28 cellular contexts compared by ENCODE assay signal in genomic region chr11:104422320-104422944, GRCh38.
"Had no signal": no experiment of that assay in that cellular context is flagged by ENCODE, and none has a peak within 500 bp of the region (broad histone marks: within the 10 kb centered on the region; RNA-seq: fewer than 3 reads in every experiment).

No MANE protein-coding gene starts in this region.

- H3K4me1 ChIP-seq: Peyer's patch had no signal

- ATAC-seq: activated CD8-positive, alpha-beta T cell treated with anti-CD3 and anti-CD28 coated beads, Interleukin-2, amount 10 ng/mL, durations not matched to agents 7 days and 5 days; activated naive CD8-positive, alpha-beta T cell treated with anti-CD3 and anti-CD28 coated beads, Interleukin-2, amount 50 U/mL, for 24 hours had no signal

- H3K4me3 ChIP-seq: Peyer's patch had no signal

- H3K36me3 ChIP-seq: Peyer's patch, WERI-Rb-1 had no signal

- H3K27me3 Mint-ChIP-seq: activated CD4-positive, alpha-beta T cell treated with anti-CD3 and anti-CD28 coated beads, Interleukin-2, amount 10 ng/mL, durations not matched to agents 24 days and 14 days; activated naive CD4-positive, alpha-beta T cell treated with anti-CD3 and anti-CD28 coated beads, Interleukin-2, amount 10 ng/mL, durations not matched to agents 7 days and 5 days; activated naive CD8-positive, alpha-beta T cell; activated naive CD8-positive, alpha-beta T cell treated with anti-CD3 and anti-CD28 coated beads, Interleukin-2, amount 50 U/mL, for 24 hours; brain had no signal

- H3K36me3 Mint-ChIP-seq: activated naive CD4-positive, alpha-beta T cell treated with anti-CD3 and anti-CD28 coated beads, Interleukin-2, amount 10 ng/mL, durations not matched to agents 7 days and 5 days; activated naive CD8-positive, alpha-beta T cell; brain had no signal

- H3K9me3 ChIP-seq: Peyer's patch had no signal

- H3K9me3 Mint-ChIP-seq: activated CD4-positive, alpha-beta T cell treated with anti-CD3 and anti-CD28 coated beads, Interleukin-2, amount 10 ng/mL, durations not matched to agents 24 days and 14 days; activated naive CD4-positive, alpha-beta T cell treated with anti-CD3 and anti-CD28 coated beads, Interleukin-2, amount 10 ng/mL, durations not matched to agents 7 days and 5 days; activated naive CD8-positive, alpha-beta T cell treated with anti-CD3 and anti-CD28 coated beads, Interleukin-2, amount 50 U/mL, for 24 hours had no signal

- H3K27me3 ChIP-seq: Peyer's patch had no signal

- H3K27ac ChIP-seq: Peyer's patch, WERI-Rb-1 had no signal

- H3K4me1 Mint-ChIP-seq: activated CD4-positive, alpha-beta T cell treated with anti-CD3 and anti-CD28 coated beads, Interleukin-2, amount 10 ng/mL, durations not matched to agents 24 days and 14 days; activated naive CD4-positive, alpha-beta T cell treated with anti-CD3 and anti-CD28 coated beads, Interleukin-2, amount 10 ng/mL, durations not matched to agents 7 days and 5 days; activated naive CD8-positive, alpha-beta T cell treated with anti-CD3 and anti-CD28 coated beads, Interleukin-2, amount 50 U/mL, for 24 hours had no signal

- H3K27ac Mint-ChIP-seq: activated CD4-positive, alpha-beta T cell treated with anti-CD3 and anti-CD28 coated beads, Interleukin-2, amount 10 ng/mL, durations not matched to agents 24 days and 14 days; activated CD8-positive, alpha-beta T cell treated with anti-CD3 and anti-CD28 coated beads, Interleukin-2, amount 10 ng/mL, durations not matched to agents 7 days and 5 days; activated naive CD4-positive, alpha-beta T cell treated with anti-CD3 and anti-CD28 coated beads, Interleukin-2, amount 10 ng/mL, durations not matched to agents 7 days and 5 days; activated naive CD8-positive, alpha-beta T cell; activated naive CD8-positive, alpha-beta T cell treated with anti-CD3 and anti-CD28 coated beads, Interleukin-2, amount 50 U/mL, for 24 hours; brain had no signal

- DNase-seq: activated CD4-positive, alpha-beta T cell treated with anti-CD3 and anti-CD28 coated beads, Interleukin-2, amount 10 ng/mL, durations not matched to agents 24 days and 14 days; activated CD4-positive, alpha-beta T cell treated with anti-CD3 and anti-CD28 coated beads, Interleukin-2, amount 50 U/mL, for 48 hours; activated CD4-positive, CD25-positive, alpha-beta regulatory T cell; activated CD8-positive, alpha-beta T cell treated with anti-CD3 and anti-CD28 coated beads, Interleukin-2, amount 10 ng/mL, durations not matched to agents 7 days and 5 days; activated effector memory CD4-positive, alpha-beta T cell treated with Interleukin-2 at 50 U/mL for 16 hours; activated naive CD4-positive, alpha-beta T cell treated with anti-CD3 and anti-CD28 coated beads, Interleukin-2, amount 10 ng/mL, durations not matched to agents 7 days and 5 days; activated naive CD8-positive, alpha-beta T cell treated with anti-CD3 and anti-CD28 coated beads, Interleukin-2, amount 50 U/mL, for 24 hours; activated T-cell treated with anti-CD3 and anti-CD28 coated beads, Interleukin-2, amount 50 U/mL, for 48 hours; anterior cingulate cortex; Kasumi-1; KG1; MM.1S; MV-4-11; NCI-H1092; NCI-H1436 treated with DMSO at 0.1 percent for 48 hours; NCI-H1694 treated with DMSO at 0.1 percent for 48 hours; NCI-H2029; NCI-H345; NCI-H524 treated with DMSO at 0.1 percent for 48 hours; Right ventricle myocardium superior; RPMI8226; SW 1271; T-helper 1 cell; T-helper 9 cell; WERI-Rb-1 had no signal

- H3K4me3 Mint-ChIP-seq: activated CD4-positive, alpha-beta T cell treated with anti-CD3 and anti-CD28 coated beads, Interleukin-2, amount 10 ng/mL, durations not matched to agents 24 days and 14 days; activated CD8-positive, alpha-beta T cell treated with anti-CD3 and anti-CD28 coated beads, Interleukin-2, amount 10 ng/mL, durations not matched to agents 7 days and 5 days; activated naive CD4-positive, alpha-beta T cell treated with anti-CD3 and anti-CD28 coated beads, Interleukin-2, amount 10 ng/mL, durations not matched to agents 7 days and 5 days; activated naive CD8-positive, alpha-beta T cell; activated naive CD8-positive, alpha-beta T cell treated with anti-CD3 and anti-CD28 coated beads, Interleukin-2, amount 50 U/mL, for 24 hours; brain had no signal
